8 cellular contexts compared by ENCODE assay signal in genomic region chr18:13611058-13611615, GRCh38.
A peak's percentile ranks its signal among the peaks of the same experiment; 100 is the strongest.
DNase-seq lines count a peak whose midpoint lies in the region; ATAC-seq and TF ChIP-seq lines count a peak whose summit lies in the region.

No MANE protein-coding gene starts in this region.

- no peaks in the 10 kb centered on the region for H3K9me3 ChIP-seq in right atrium auricular region
- H3K9me3 ChIP-seq in sigmoid colon, result no peaks in the 10 kb centered on the region

- H3K9me3 Mint-ChIP-seq in activated naive CD8-positive, alpha-beta T cell treated with anti-CD3 and anti-CD28 coated beads, Interleukin-2, amount 10 ng/mL, durations not matched to agents 7 days and 5 days, result no peaks in the 10 kb centered on the region

- H3K4me1 Mint-ChIP-seq in activated naive CD8-positive, alpha-beta T cell treated with anti-CD3 and anti-CD28 coated beads, Interleukin-2, amount 10 ng/mL, durations not matched to agents 7 days and 5 days, result peaks cover 80% of the 10 kb centered on the region

- peaks cover 11% of the 10 kb centered on the region for H3K36me3 Mint-ChIP-seq in activated naive CD8-positive, alpha-beta T cell treated with anti-CD3 and anti-CD28 coated beads, Interleukin-2, amount 10 ng/mL, durations not matched to agents 7 days and 5 days

- TF ChIP-seq POLR2A in sigmoid colon (IDR thresholded peaks at IDR 0.05), result peak in 1 of 2 donors; percentile 14

- H3K27ac Mint-ChIP-seq in activated naive CD8-positive, alpha-beta T cell treated with anti-CD3 and anti-CD28 coated beads, Interleukin-2, amount 10 ng/mL, durations not matched to agents 7 days and 5 days, result peak overlapping the region; percentile 99

- intact Hi-C loops in sigmoid colon (cut with DNase I), result loop anchor here (5.0 to 10.0 kb wide), 3 partner anchors 49 to 394 kb away; partner anchors contain the start of genes FAM210A, LDLRAD4 and RNMT

- TF ChIP-seq CTCF in right atrium auricular region (IDR thresholded peaks at IDR 0.05), result no peak
- TF ChIP-seq CTCF in sigmoid colon (IDR thresholded peaks at IDR 0.05), result no peak

- H3K36me3 ChIP-seq in right atrium auricular region, result no peaks in the 10 kb centered on the region
- H3K36me3 ChIP-seq in sigmoid colon, result no peaks in the 10 kb centered on the region

- H3K4me3 ChIP-seq in right atrium auricular region (peak overlapping the region; percentile 32 to 44), sigmoid colon (peak overlapping the region; percentile 22 to 46 (median 42))

- H3K27me3 ChIP-seq in right atrium auricular region (no peaks in the 10 kb centered on the region), sigmoid colon (no peaks in the 10 kb centered on the region)

- whole genome bisulfite sequencing in sigmoid colon, 2 donors, result 38 to 82% methylated on average over 15 of the region's 15 CpGs

- H3K4me1 ChIP-seq in right atrium auricular region, result peaks cover 3 to 59% of the 10 kb centered on the region in 2 donors
- H3K4me1 ChIP-seq in sigmoid colon, result peaks cover 0 to 56% (median 28%) of the 10 kb centered on the region in 4 donors

- DNase-seq in NCI-H1092 (lab: John Stamatoyannopoulos, UW), result peak; percentile 2
- no peak for DNase-seq in NCI-H1092 treated with DMSO at 0.1 percent for 48 hours (lab: John Stamatoyannopoulos, UW)
- DNase-seq in activated naive CD8-positive, alpha-beta T cell treated with anti-CD3 and anti-CD28 coated beads, Interleukin-2, amount 10 ng/mL, durations not matched to agents 7 days and 5 days, result no peak
- DNase-seq in right atrium auricular region (ENCODE audit: low spot score), result peak; percentile 80
- peak; percentile 78 for DNase-seq in sigmoid colon
- no peak for DNase-seq in NCI-H524 (lab: John Stamatoyannopoulos, UW)

- peak; percentile 44 for ATAC-seq in HG03342 (IDR thresholded peaks at IDR 0.05; ENCODE audit: unreplicated experiment)
- no peak for ATAC-seq in activated naive CD8-positive, alpha-beta T cell treated with anti-CD3 and anti-CD28 coated beads, Interleukin-2, amount 10 ng/mL, durations not matched to agents 7 days and 5 days (ENCODE audit: low read depth)
- no peak for ATAC-seq in HG03108 (IDR thresholded peaks at IDR 0.05; ENCODE audit: unreplicated experiment)

- H3K4me3 Mint-ChIP-seq in activated naive CD8-positive, alpha-beta T cell treated with anti-CD3 and anti-CD28 coated beads, Interleukin-2, amount 10 ng/mL, durations not matched to agents 7 days and 5 days, result peak overlapping the region; percentile 92

- H3K27ac ChIP-seq in right atrium auricular region (peak overlapping the region; percentile 92 to 96), sigmoid colon (peak overlapping the region; percentile 63 to 80 (median 72))

- peak in 2 of 4 donors; percentile 27 to 57 for TF ChIP-seq EP300 in sigmoid colon (IDR thresholded peaks at IDR 0.05)

- POLR2A ChIA-PET in activated naive CD8-positive, alpha-beta T cell treated with anti-CD3 and anti-CD28 coated beads, Interleukin-2, amount 10 ng/mL, durations not matched to agents 7 days and 5 days (lab: Charles Lee), result interaction anchor here (2.0 to 8.4 kb wide), 4 partner anchors 17 to 44 kb away, joined by 6 to 117 read pairs (median 19); no protein-coding TSS in a partner anchor

- H3K27me3 Mint-ChIP-seq in activated naive CD8-positive, alpha-beta T cell treated with anti-CD3 and anti-CD28 coated beads, Interleukin-2, amount 10 ng/mL, durations not matched to agents 7 days and 5 days, result no peaks in the 10 kb centered on the region

Comparison
In these comparisons a context has a peak if more than half of its experiments do, and no peak if none do; other contexts are left out.
1. DNase-seq: peak in NCI-H1092 (single experiment), right atrium auricular region (single experiment) and sigmoid colon (single experiment); none in NCI-H1092 treated with DMSO at 0.1 percent for 48 hours (single experiment), activated naive CD8-positive, alpha-beta T cell treated with anti-CD3 and anti-CD28 coated beads, Interleukin-2, amount 10 ng/mL, durations not matched to agents 7 days and 5 days (single experiment) and NCI-H524 (0 of 2).